ENCODE assay signal across 29 cellular contexts in genomic region chr2:232621186-232621585, GRCh38.
"Had no signal": no experiment of that assay in that cellular context is flagged by ENCODE, and none has a peak within 500 bp of the region (broad histone marks: within the 10 kb centered on the region; RNA-seq: fewer than 3 reads in every experiment).

No MANE protein-coding gene starts in this region.

- H3K4me1 ChIP-seq: parathyroid adenoma, psoas muscle, right lobe of liver, sigmoid colon, stomach, suprapubic skin, testis, transverse colon, upper lobe of right lung, uterus had no signal

- H3K27ac ChIP-seq: neutrophil, ovary, parathyroid adenoma, psoas muscle, right lobe of liver, sigmoid colon, stomach, suprapubic skin, testis, tibial artery, transverse colon, upper lobe of right lung, uterus had no signal

- H3K4me3 Mint-ChIP-seq: naive thymus-derived CD4-positive, alpha-beta T cell; natural killer cell; nephron; neural crest cell; stimulated activated effector memory CD8-positive, alpha-beta T cell treated with anti-CD3 and anti-CD28 coated beads, Interleukin-12 subunit alpha, Interleukin-12 subunit beta, amount 100 ng/mL, for 72 hours; stimulated activated naive B cell treated with anti-CD40 and anti-IgM and Interleukin-4, amounts not matched to agents 10 μg/mL and 1 μg/mL and 100 μg/mL, for 72 hours; stimulated activated naive CD8-positive, alpha-beta T cell treated with anti-CD3 and anti-CD28 coated beads, Interleukin-15, Interleukin-2, amounts not matched to agents 100 ng/mL and 50 ng/mL, for 24 hours; type B pancreatic cell had no signal

- H3K4me1 Mint-ChIP-seq: naive thymus-derived CD4-positive, alpha-beta T cell; natural killer cell; nephron; neural crest cell; stimulated activated effector memory CD8-positive, alpha-beta T cell treated with anti-CD3 and anti-CD28 coated beads, Interleukin-12 subunit alpha, Interleukin-12 subunit beta, amount 100 ng/mL, for 72 hours; stimulated activated naive B cell treated with anti-CD40 and anti-IgM and Interleukin-4, amounts not matched to agents 10 μg/mL and 1 μg/mL and 100 μg/mL, for 72 hours had no signal

- H3K36me3 Mint-ChIP-seq: naive thymus-derived CD4-positive, alpha-beta T cell; natural killer cell; stimulated activated effector memory CD8-positive, alpha-beta T cell treated with anti-CD3 and anti-CD28 coated beads, Interleukin-12 subunit alpha, Interleukin-12 subunit beta, amount 100 ng/mL, for 72 hours; stimulated activated naive B cell treated with anti-CD40 and anti-IgM and Interleukin-4, amounts not matched to agents 10 μg/mL and 1 μg/mL and 100 μg/mL, for 72 hours; type B pancreatic cell had no signal

- H3K27ac Mint-ChIP-seq: naive thymus-derived CD4-positive, alpha-beta T cell; natural killer cell; nephron; progenitor cell of endocrine pancreas; stimulated activated effector memory CD8-positive, alpha-beta T cell treated with anti-CD3 and anti-CD28 coated beads, Interleukin-12 subunit alpha, Interleukin-12 subunit beta, amount 100 ng/mL, for 72 hours; stimulated activated naive B cell treated with anti-CD40 and anti-IgM and Interleukin-4, amounts not matched to agents 10 μg/mL and 1 μg/mL and 100 μg/mL, for 72 hours; stimulated activated naive CD8-positive, alpha-beta T cell treated with anti-CD3 and anti-CD28 coated beads, Interleukin-15, Interleukin-2, amounts not matched to agents 100 ng/mL and 50 ng/mL, for 24 hours; type B pancreatic cell had no signal

- H2AFZ ChIP-seq: parathyroid adenoma had no signal

- H3K9me3 Mint-ChIP-seq: naive thymus-derived CD4-positive, alpha-beta T cell; natural killer cell; nephron; neural crest cell; stimulated activated effector memory CD8-positive, alpha-beta T cell treated with anti-CD3 and anti-CD28 coated beads, Interleukin-12 subunit alpha, Interleukin-12 subunit beta, amount 100 ng/mL, for 72 hours; stimulated activated naive B cell treated with anti-CD40 and anti-IgM and Interleukin-4, amounts not matched to agents 10 μg/mL and 1 μg/mL and 100 μg/mL, for 72 hours; stimulated activated naive CD8-positive, alpha-beta T cell treated with anti-CD3 and anti-CD28 coated beads, Interleukin-15, Interleukin-2, amounts not matched to agents 100 ng/mL and 50 ng/mL, for 24 hours; type B pancreatic cell had no signal

- H3K79me2 ChIP-seq: parathyroid adenoma had no signal

- ATAC-seq: naive thymus-derived CD4-positive, alpha-beta T cell; natural killer cell; psoas muscle; right cardiac atrium; right lobe of liver; stimulated activated effector memory CD8-positive, alpha-beta T cell treated with anti-CD3 and anti-CD28 coated beads, Interleukin-12 subunit alpha, Interleukin-12 subunit beta, amount 100 ng/mL, for 72 hours; stimulated activated naive B cell treated with anti-CD40 and anti-IgM and Interleukin-4, amounts not matched to agents 10 μg/mL and 1 μg/mL and 100 μg/mL, for 72 hours; upper lobe of right lung had no signal

- H3K9me3 ChIP-seq: neutrophil, ovary, psoas muscle, right lobe of liver, sigmoid colon, stomach, suprapubic skin, testis, tibial artery, transverse colon, upper lobe of right lung, uterus had no signal

- H3K36me3 ChIP-seq: neutrophil, ovary, right lobe of liver, sigmoid colon, stomach, suprapubic skin, tibial artery, transverse colon, upper lobe of right lung, uterus had no signal

- H3K27me3 ChIP-seq: ovary, right lobe of liver, sigmoid colon, suprapubic skin, testis, tibial artery, upper lobe of right lung, uterus had no signal

- DNase-seq: naive thymus-derived CD4-positive, alpha-beta T cell; natural killer cell; nucleus accumbens; ovary; psoas muscle; right cardiac atrium; right lobe of liver; sigmoid colon; stimulated activated CD4-positive, alpha-beta T cell treated with anti-CD3 and anti-CD28 coated beads, Interleukin-15, amount 100 ng/mL, for 24 hours; stimulated activated CD4-positive, alpha-beta T cell treated with anti-CD3 and anti-CD28 coated beads, Interleukin-2, amount 100 ng/mL, for 24 hours; stimulated activated CD4-positive, alpha-beta T cell treated with anti-CD3 and anti-CD28 coated beads, Interleukin-2, amount 100 ng/mL, for 48 hours; stimulated activated CD4-positive, alpha-beta T cell treated with anti-CD3 and anti-CD28 coated beads, Interleukin-4, amount 100 ng/mL, for 24 hours; stimulated activated naive B cell treated with anti-CD40 and anti-IgM and Interleukin-4, amounts not matched to agents 10 μg/mL and 1 μg/mL and 100 μg/mL, for 72 hours; stimulated activated naive CD4-positive, alpha-beta T cell treated with Interleukin-2 at 50 U/mL for 16 hours; stomach; testis; tibial artery; transverse colon; upper lobe of right lung; uterus had no signal

- H3K4me3 ChIP-seq: ovary, psoas muscle, right lobe of liver, sigmoid colon, stomach, suprapubic skin, testis, tibial artery, transverse colon, upper lobe of right lung, uterus had no signal

- H3K9ac ChIP-seq: parathyroid adenoma had no signal
